In the genomic region with DNA sequence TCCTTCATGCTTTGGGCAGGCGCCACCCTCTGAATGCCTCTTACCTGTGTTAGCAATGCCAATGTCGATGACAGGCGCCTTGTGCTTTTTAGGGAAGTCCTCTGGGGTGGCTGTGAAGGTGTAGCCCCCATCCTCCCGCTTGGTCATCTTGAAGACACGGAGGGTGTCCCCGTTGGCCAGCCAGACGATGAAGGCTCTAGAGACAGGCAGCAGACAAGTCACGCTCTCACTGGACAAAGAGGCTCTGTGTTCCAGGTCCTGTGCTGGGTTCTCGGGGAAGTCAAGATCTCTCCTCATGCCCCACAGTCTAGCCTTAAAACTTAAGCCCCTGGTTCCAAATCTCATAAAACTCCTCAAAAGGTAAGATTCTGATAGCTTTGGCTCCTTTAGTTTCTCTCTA, we compare ENCODE assay signal across 17 cellular contexts. TPM values are rescaled to one million over a fixed set of nuclear protein-coding genes. Genes with fewer than 3 reads are reported as not detected.
A peak's percentile ranks its signal among the peaks of the same experiment; 100 is the strongest.
DNase-seq lines count a peak whose midpoint lies in the region; ATAC-seq, FAIRE-seq and TF ChIP-seq lines count a peak whose summit lies in the region.
"Had no signal": no experiment of that assay in that cellular context is flagged by ENCODE, and none has a peak within 500 bp of the region (broad histone marks: within the 10 kb centered on the region; RNA-seq: fewer than 3 reads in every experiment).

No MANE protein-coding gene starts in this region.

- dilution Hi-C loops in IMR-90 (cut with HindIII; ENCODE audit: low sequenced_read_pairs, unreplicated experiment) = no loop called here

- no peak overlapping the region for H3K14ac ChIP-seq in IMR-90 (replicated peaks; ENCODE audit: low read depth, low read length)

- 80% methylated on average over 1 of the region's 9 CpGs; no CpG with 5 or more reads in 1 of the 2 experiments for WGBS in IMR-90 (ENCODE audit: extremely low coverage in 2 of 2, insufficient read length in 1 of 2), 2 experiments
- 96% methylated on average over 8 of the region's 9 CpGs for WGBS in HepG2 (ENCODE audit: low lambda C conversion rate)
- 94 to 99% (median 96%) methylated on average over 7 to 9 of the region's 9 CpGs for WGBS in spleen, 5 donors

- no peak overlapping the region for H3K4ac ChIP-seq in IMR-90 (ENCODE audit: low read depth, low read length)

- no peak overlapping the region for H3K27ac ChIP-seq in IMR-90 (ENCODE audit: insufficient read depth, low read length)
- H3K27ac ChIP-seq in HepG2 (ENCODE audit: extremely low read length, insufficient read depth, low read length) = no peak overlapping the region
- H3K27ac ChIP-seq in spleen = no peak overlapping the region
- H3K27ac ChIP-seq: A549, C4-2B, GM23248 had no signal

- H3K79me2 ChIP-seq in HepG2 (ENCODE audit: insufficient read depth, low read length) = peaks cover 24% of the 10 kb centered on the region

- H3K4me1 ChIP-seq in IMR-90 (ENCODE audit: control insufficient read depth, insufficient read depth, low read length) = peaks cover 6% of the 10 kb centered on the region
- H3K4me1 ChIP-seq in HepG2 (ENCODE audit: insufficient read depth, low read length) = peaks cover 40% of the 10 kb centered on the region
- H3K4me1 ChIP-seq in spleen = peaks cover 9 to 29% (median 20%) of the 10 kb centered on the region in 6 donors
- H3K4me1 ChIP-seq: BE2C had no signal

- FAIRE-seq in H54 (lab: Jason Lieb, UNC) (no peak), HepG2 (lab: Jason Lieb, UNC) (no peak)
- FAIRE-seq: A549, GM12878, GM18507 had no signal

- DNase-seq in H54 (ENCODE audit: insufficient read length, low spot score) (no peak), IMR-90 (no peak), HepG2 (ENCODE audit: low spot score) (no peak), spleen (peak; percentile 51), NCI-H2227 treated with DMSO at 0.1 percent for 48 hours (lab: John Stamatoyannopoulos, UW) (no peak)
- no peak for DNase-seq in stimulated activated CD4-positive, alpha-beta T cell treated with anti-CD3 and anti-CD28 coated beads, Interleukin-4, amount 100 ng/mL, for 24 hours
- DNase-seq: BE2C; CD4-positive, alpha-beta memory T cell; DMS79; GM23248; H7 had no signal

- no peak overlapping the region for H2BK120ac ChIP-seq in IMR-90 (ENCODE audit: low read depth, low read length)

- H3K9me1 ChIP-seq in IMR-90 (ENCODE audit: insufficient read depth, low read length) = peaks cover 8% of the 10 kb centered on the region

- no peak overlapping the region for H3K23ac ChIP-seq in IMR-90 (ENCODE audit: low read depth, low read length)

- no peak overlapping the region for H2BK20ac ChIP-seq in IMR-90 (ENCODE audit: low read depth, low read length)

- POLR2A ChIA-PET in IMR-90 (lab: Charles Lee; ENCODE audit: unreplicated experiment) (no interaction called here), HepG2 (lab: Yijun Ruan, JAX) (interaction anchor here (0.6 kb wide), 1 partner anchor 48 kb away, joined by 4 read pairs; no protein-coding TSS in a partner anchor)

- CTCF ChIA-PET in IMR-90 (lab: Yijun Ruan, JAX) = no interaction called here
- CTCF ChIA-PET in HepG2 (lab: Yijun Ruan, JAX; ENCODE audit: low intra/inter-chr PET ratio, low total read pairs) = no interaction called here

- TF ChIP-seq RAD21 in IMR-90 (IDR thresholded peaks at IDR 0.05; ENCODE audit: low read length) (no peak), HepG2 (CRISPR knock-in tag; IDR thresholded peaks at IDR 0.05) (no peak)

- no peaks in the 10 kb centered on the region for H3K9me3 ChIP-seq in IMR-90 (ENCODE audit: control insufficient read depth, insufficient read depth, low read length)
- no peaks in the 10 kb centered on the region for H3K9me3 ChIP-seq in HepG2 (ENCODE audit: low read length)
- H3K9me3 ChIP-seq in spleen = no peaks in the 10 kb centered on the region
- H3K9me3 ChIP-seq: A549, BE2C had no signal

- H3K4me2 ChIP-seq in IMR-90 (ENCODE audit: low read depth, low read length) (no peak overlapping the region), HepG2 (ENCODE audit: low read depth, low read length) (no peak overlapping the region)
- H3K4me2 ChIP-seq: A549 had no signal

- no peak overlapping the region for H3K56ac ChIP-seq in IMR-90 (ENCODE audit: extremely low read depth, insufficient read depth, low read length)

- H2BK15ac ChIP-seq in IMR-90 (ENCODE audit: low read depth, low read length) = no peak overlapping the region

- no peak overlapping the region for H2AK5ac ChIP-seq in IMR-90 (ENCODE audit: low read depth, low read length)

- H3K9ac ChIP-seq in IMR-90 (ENCODE audit: low read depth, low read length) (no peak overlapping the region), HepG2 (ENCODE audit: insufficient read depth, low read depth, low read length) (no peak overlapping the region)
- H3K9ac ChIP-seq: GM23248 had no signal

- BruUV-seq in IMR-90 (replicated peaks; lab: Mats Ljungman, UMichigan) (no TSS peak), HepG2 (replicated peaks; lab: Mats Ljungman, UMichigan) (no TSS peak)

- H2BK5ac ChIP-seq in IMR-90 (ENCODE audit: low read depth, low read length, poor library complexity, severe bottlenecking) = no peak overlapping the region

- TF ChIP-seq CTCF in IMR-90 (conservative IDR thresholded peaks at IDR 0.05; ENCODE audit: low read depth, low read length) (no peak), HepG2 (CRISPR knock-in tag; IDR thresholded peaks at IDR 0.05) (no peak), spleen (IDR thresholded peaks at IDR 0.05 in 8 of 11, conservative IDR thresholded peaks at IDR 0.05 in 3 of 11) (no peak)

- no peak overlapping the region for H3K18ac ChIP-seq in IMR-90 (ENCODE audit: low read depth, low read length)

- ATAC-seq in IMR-90 (ENCODE audit: low read depth) (no peak), HepG2 (no peak)
- ATAC-seq: A549, GM12878 had no signal

- 0 out of 2 replicates have a peak, but pooled peaks have one; percentile 14 for TF ChIP-seq POLR2A in H54 (IDR thresholded peaks at IDR 0.05; ENCODE audit: low read depth, low read length)
- TF ChIP-seq POLR2A in IMR-90 (IDR thresholded peaks at IDR 0.05; ENCODE audit: low read depth, low read length) = no peak
- TF ChIP-seq POLR2A in HepG2 (IDR thresholded peaks at IDR 0.05; ENCODE audit: insufficient read depth in 1 of 2, low read depth in 2 of 2, low read length in 2 of 2) = no peak
- no peak for TF ChIP-seq POLR2A in spleen (IDR thresholded peaks at IDR 0.05)

- H4K5ac ChIP-seq in IMR-90 (ENCODE audit: low read depth, low read length) = no peak overlapping the region

- no peak overlapping the region for H4K91ac ChIP-seq in IMR-90 (ENCODE audit: insufficient read depth, low read depth, low read length)

- no peak overlapping the region for H4K8ac ChIP-seq in IMR-90 (ENCODE audit: low read depth in 2 of 2, low read length in 2 of 2)

- intact Hi-C loops in IMR-90 (cut with micrococcal nuclease) = no loop called here
- intact Hi-C loops in HepG2 (cut with micrococcal nuclease; ENCODE audit: unreplicated experiment) = no loop called here
- intact Hi-C loops in spleen (cut with DNase I; ENCODE audit: low total_unique reads) = no loop called here

- H4K20me1 ChIP-seq in IMR-90 (ENCODE audit: insufficient read depth, low read length) (peaks cover 33% of the 10 kb centered on the region), HepG2 (ENCODE audit: insufficient read depth, low read length) (peaks cover 5% of the 10 kb centered on the region; the same call in 1 of the 2 replicates)

- H3K4me3 ChIP-seq in IMR-90 (ENCODE audit: insufficient read depth, low read depth, low read length) (no peak overlapping the region), HepG2 (replicated peaks in 1 of 3; ENCODE audit: insufficient read depth in 1 of 3, low read depth in 2 of 3, low read length in 3 of 3) (no peak overlapping the region), spleen (no peak overlapping the region)
- H3K4me3 ChIP-seq: A549, GM12878, GM23248 had no signal

- peaks cover 30 to 61% of the 10 kb centered on the region in 2 experiments for H3K79me1 ChIP-seq in IMR-90 (ENCODE audit: low read depth in 1 of 2, low read length in 2 of 2)

- H2AFZ ChIP-seq in IMR-90 (replicated peaks; ENCODE audit: low read length, poor library complexity) = no peak overlapping the region
- no peak overlapping the region for H2AFZ ChIP-seq in HepG2 (ENCODE audit: low read length)
- H2AFZ ChIP-seq: GM23248 had no signal

- H3K36me3 ChIP-seq in IMR-90 (ENCODE audit: control insufficient read depth, insufficient read depth, low read length) (peaks cover 51% of the 10 kb centered on the region), HepG2 (replicated peaks in 1 of 2; ENCODE audit: control insufficient read depth in 1 of 2, insufficient read depth in 2 of 2, low read length in 2 of 2) (peaks cover 27 to 51% of the 10 kb centered on the region in 2 experiments), spleen (peaks cover 9 to 74% (median 57%) of the 10 kb centered on the region in 6 donors)

- in situ Hi-C loops in IMR-90 (cut with MboI; ENCODE audit: low sequenced_read_pairs) (no loop called here), HepG2 (cut with HindIII; ENCODE audit: extremely low pct_ligation_motif_present, low pct_unique_long_range_greater_than_20kb) (no loop called here)

- TF ChIP-seq EP300 in HepG2 (IDR thresholded peaks at IDR 0.05; ENCODE audit: low read depth in 2 of 2, low read length in 2 of 2) = no peak
- TF ChIP-seq EP300 in HepG2 (CRISPR knock-in tag; IDR thresholded peaks at IDR 0.05; ENCODE audit: borderline replicate concordance) = no peak

- H3K27me3 ChIP-seq in IMR-90 (ENCODE audit: control insufficient read depth, insufficient read depth, low read length) (no peaks in the 10 kb centered on the region), HepG2 (ENCODE audit: control insufficient read depth in 1 of 2, insufficient read depth in 2 of 2, low read length in 2 of 2) (no peaks in the 10 kb centered on the region), spleen (replicated peaks in 1 of 7) (no peaks in the 10 kb centered on the region)
- H3K27me3 ChIP-seq: BE2C had no signal

- H2AK9ac ChIP-seq in IMR-90 (replicated peaks; ENCODE audit: low read depth, low read length, poor library complexity) = peak overlapping the region; percentile 72

RNA-seq across cellular contexts. Expression of a gene that starts 5.1 kb away (rescaled TPM):
- total RNA-seq in IMR-90 (2012; rRNA removed) (81.7 and 94.1 TPM in 2 replicates), HepG2 (2016; rRNA removed; fragmentation: Illumina TruSeq; extraction: Trizol) (17.7 and 47.2 TPM in 2 replicates), spleen (10 to 100 TPM; 20.5 to 31.2 (median 29.3) TPM)
- polyA plus RNA-seq in IMR-90 (2012; rRNA removed) (61.8 and 72.6 TPM in 2 replicates), HepG2 (2011; rRNA removed) (43.4 and 51.8 TPM in 2 replicates), spleen (10 to 100 TPM in 1 of 3 donors, 1 to 10 TPM in 2; 8.1 to 11.2 (median 9.2) TPM)
- 22.3 and 54.6 TPM in 2 replicates for polyA plus RNA-seq in IMR-90 (2012; cell fraction: cytosol; rRNA removed)
- polyA plus RNA-seq in IMR-90 (2012; cell fraction: nucleus; rRNA removed; ENCODE audit: low replicate concordance) = 42.5 and 66.2 TPM in 2 replicates
- 15.6 and 16.0 TPM in 2 replicates for total RNA-seq in HepG2 (2016; cell fraction: cytosol; rRNA removed; fragmentation: Illumina TruSeq; extraction: Trizol; ENCODE audit: low read depth)
- 18.0 and 45.6 TPM in 2 replicates for total RNA-seq in HepG2 (2016; cell fraction: insoluble cytoplasmic fraction; rRNA removed; fragmentation: Illumina TruSeq; extraction: Trizol)
- total RNA-seq in HepG2 (2016; cell fraction: membrane; rRNA removed; fragmentation: Illumina TruSeq; extraction: Trizol) = 19.6 and 21.4 TPM in 2 replicates
- 39.7 and 53.4 TPM in 2 replicates for total RNA-seq in HepG2 (2016; cell fraction: nucleus; rRNA removed; fragmentation: Illumina TruSeq; extraction: Trizol)
- polyA plus RNA-seq in HepG2 (2011; cell fraction: cytosol; rRNA removed) = 34.9 and 60.3 TPM in 2 replicates
- 48.6 and 49.4 TPM in 2 replicates for polyA plus RNA-seq in HepG2 (2011; cell fraction: nucleus; rRNA removed)
- polyA plus RNA-seq in HepG2 (2012) = 20.5 and 28.9 TPM in 2 replicates
- polyA plus RNA-seq in HepG2 (2016; cell fraction: cytosol; fragmentation: Illumina TruSeq; extraction: Trizol; ENCODE audit: low read depth) = 5.7 and 6.6 TPM in 2 replicates
- 12.8 and 15.1 TPM in 2 replicates for polyA plus RNA-seq in HepG2 (2016; cell fraction: insoluble cytoplasmic fraction; fragmentation: Illumina TruSeq; extraction: Trizol; ENCODE audit: low read depth)
- 8.4 and 11.1 TPM in 2 replicates for polyA plus RNA-seq in HepG2 (2016; cell fraction: membrane; fragmentation: Illumina TruSeq; extraction: Trizol; ENCODE audit: low read depth)
- 59.0 and 65.3 TPM in 2 replicates for polyA plus RNA-seq in HepG2 (2016; cell fraction: nucleus; fragmentation: Illumina TruSeq; extraction: Trizol; ENCODE audit: insufficient read depth, low read depth)
- polyA minus RNA-seq in HepG2 (2011; rRNA and poly(A)+ RNA removed; ENCODE audit: low replicate concordance) = 93.7 and 149 TPM in 2 replicates
- 63.0 and 87.1 TPM in 2 replicates for polyA minus RNA-seq in HepG2 (2011; cell fraction: cytosol; rRNA and poly(A)+ RNA removed)
- polyA minus RNA-seq in HepG2 (2011; cell fraction: nucleus; rRNA and poly(A)+ RNA removed) = 28.2 and 35.2 TPM in 2 replicates

RNA-seq across cellular contexts. Expression of a gene that starts 15.8 kb away (rescaled TPM):
- total RNA-seq in IMR-90 (2012; rRNA removed) (6.1 and 7.2 TPM in 2 replicates), HepG2 (2016; rRNA removed; fragmentation: Illumina TruSeq; extraction: Trizol) (22.1 and 24.3 TPM in 2 replicates), spleen (10 to 100 TPM; 43.6 to 79.2 (median 66.5) TPM)
- polyA plus RNA-seq in IMR-90 (2012; rRNA removed) (51.3 and 62.6 TPM in 2 replicates), HepG2 (2011; rRNA removed) (38.2 and 38.3 TPM in 2 replicates), spleen (10 to 100 TPM; 40.1 to 64.3 (median 43.2) TPM)
- polyA plus RNA-seq in IMR-90 (2012; cell fraction: cytosol; rRNA removed) = 50.6 and 52.7 TPM in 2 replicates
- 29.2 and 33.8 TPM in 2 replicates for polyA plus RNA-seq in IMR-90 (2012; cell fraction: nucleus; rRNA removed; ENCODE audit: low replicate concordance)
- 46.0 and 47.6 TPM in 2 replicates for total RNA-seq in HepG2 (2016; cell fraction: cytosol; rRNA removed; fragmentation: Illumina TruSeq; extraction: Trizol; ENCODE audit: low read depth)
- total RNA-seq in HepG2 (2016; cell fraction: insoluble cytoplasmic fraction; rRNA removed; fragmentation: Illumina TruSeq; extraction: Trizol) = 17.6 and 24.7 TPM in 2 replicates
- total RNA-seq in HepG2 (2016; cell fraction: membrane; rRNA removed; fragmentation: Illumina TruSeq; extraction: Trizol) = 71.6 and 76.1 TPM in 2 replicates
- 13.2 and 14.6 TPM in 2 replicates for total RNA-seq in HepG2 (2016; cell fraction: nucleus; rRNA removed; fragmentation: Illumina TruSeq; extraction: Trizol)
- polyA plus RNA-seq in HepG2 (2011; cell fraction: cytosol; rRNA removed) = 26.3 and 36.9 TPM in 2 replicates
- polyA plus RNA-seq in HepG2 (2011; cell fraction: nucleus; rRNA removed) = 18.9 and 21.3 TPM in 2 replicates
- 17.2 and 21.1 TPM in 2 replicates for polyA plus RNA-seq in HepG2 (2012)
- polyA plus RNA-seq in HepG2 (2016; cell fraction: cytosol; fragmentation: Illumina TruSeq; extraction: Trizol; ENCODE audit: low read depth) = 67.1 and 73.8 TPM in 2 replicates
- polyA plus RNA-seq in HepG2 (2016; cell fraction: insoluble cytoplasmic fraction; fragmentation: Illumina TruSeq; extraction: Trizol; ENCODE audit: low read depth) = 26.5 and 34.4 TPM in 2 replicates
- polyA plus RNA-seq in HepG2 (2016; cell fraction: membrane; fragmentation: Illumina TruSeq; extraction: Trizol; ENCODE audit: low read depth) = 87.1 and 87.3 TPM in 2 replicates
- polyA plus RNA-seq in HepG2 (2016; cell fraction: nucleus; fragmentation: Illumina TruSeq; extraction: Trizol; ENCODE audit: insufficient read depth, low read depth) = 31.2 and 33.1 TPM in 2 replicates
- 47.1 and 98.7 TPM in 2 replicates for polyA minus RNA-seq in HepG2 (2011; rRNA and poly(A)+ RNA removed; ENCODE audit: low replicate concordance)
- polyA minus RNA-seq in HepG2 (2011; cell fraction: cytosol; rRNA and poly(A)+ RNA removed) = 17.2 and 21.1 TPM in 2 replicates
- polyA minus RNA-seq in HepG2 (2011; cell fraction: nucleus; rRNA and poly(A)+ RNA removed) = 13.4 and 13.7 TPM in 2 replicates

RNA-seq across cellular contexts. Expression of a gene that starts 51.0 kb away (rescaled TPM):
- total RNA-seq in IMR-90 (2012; rRNA removed) (not detected in 2 replicates), HepG2 (2016; rRNA removed; fragmentation: Illumina TruSeq; extraction: Trizol) (17.2 and 51.6 TPM in 2 replicates), spleen (under 1 TPM in 1 of 7 donors, not detected in 6; 0.23 TPM)
- polyA plus RNA-seq in IMR-90 (2012; rRNA removed) (not detected in 2 replicates), HepG2 (2011; rRNA removed) (60.1 and 66.2 TPM in 2 replicates), spleen (under 1 TPM; 0.09 to 0.20 (median 0.13) TPM)
- polyA plus RNA-seq in IMR-90 (2012; cell fraction: cytosol; rRNA removed) = not detected in 2 replicates
- 0.03 TPM in 1 of 2 replicates, not detected in the other for polyA plus RNA-seq in IMR-90 (2012; cell fraction: nucleus; rRNA removed; ENCODE audit: low replicate concordance)
- total RNA-seq in HepG2 (2016; cell fraction: cytosol; rRNA removed; fragmentation: Illumina TruSeq; extraction: Trizol; ENCODE audit: low read depth) = 27.0 and 29.0 TPM in 2 replicates
- total RNA-seq in HepG2 (2016; cell fraction: insoluble cytoplasmic fraction; rRNA removed; fragmentation: Illumina TruSeq; extraction: Trizol) = 18.9 and 53.8 TPM in 2 replicates
- total RNA-seq in HepG2 (2016; cell fraction: membrane; rRNA removed; fragmentation: Illumina TruSeq; extraction: Trizol) = 21.9 and 22.1 TPM in 2 replicates
- 81.2 and 99.5 TPM in 2 replicates for total RNA-seq in HepG2 (2016; cell fraction: nucleus; rRNA removed; fragmentation: Illumina TruSeq; extraction: Trizol)
- polyA plus RNA-seq in HepG2 (2011; cell fraction: cytosol; rRNA removed) = 5.9 and 8.8 TPM in 2 replicates
- polyA plus RNA-seq in HepG2 (2011; cell fraction: nucleus; rRNA removed) = 568 and 629 TPM in 2 replicates
- 128 and 152 TPM in 2 replicates for polyA plus RNA-seq in HepG2 (2012)
- 6.4 and 8.2 TPM in 2 replicates for polyA plus RNA-seq in HepG2 (2016; cell fraction: cytosol; fragmentation: Illumina TruSeq; extraction: Trizol; ENCODE audit: low read depth)
- 30.7 and 38.6 TPM in 2 replicates for polyA plus RNA-seq in HepG2 (2016; cell fraction: insoluble cytoplasmic fraction; fragmentation: Illumina TruSeq; extraction: Trizol; ENCODE audit: low read depth)
- 8.2 and 12.6 TPM in 2 replicates for polyA plus RNA-seq in HepG2 (2016; cell fraction: membrane; fragmentation: Illumina TruSeq; extraction: Trizol; ENCODE audit: low read depth)
- polyA plus RNA-seq in HepG2 (2016; cell fraction: nucleus; fragmentation: Illumina TruSeq; extraction: Trizol; ENCODE audit: insufficient read depth, low read depth) = 647 and 722 TPM in 2 replicates
- 6.4 and 30.3 TPM in 2 replicates for polyA minus RNA-seq in HepG2 (2011; rRNA and poly(A)+ RNA removed; ENCODE audit: low replicate concordance)
- polyA minus RNA-seq in HepG2 (2011; cell fraction: cytosol; rRNA and poly(A)+ RNA removed) = 11.7 and 11.8 TPM in 2 replicates
- polyA minus RNA-seq in HepG2 (2011; cell fraction: nucleus; rRNA and poly(A)+ RNA removed) = 59.6 and 87.7 TPM in 2 replicates
- total RNA-seq: CD4-positive, alpha-beta memory T cell; G401; GM23248 had no signal
- polyA plus RNA-seq: AG04450; CD4-positive, alpha-beta memory T cell; GM12878; GM23248 had no signal

RNA-seq across cellular contexts. Expression of a gene that starts 51.2 kb away (rescaled TPM):
- total RNA-seq in IMR-90 (2012; rRNA removed) = 45.0 and 60.8 TPM in 2 replicates
- polyA plus RNA-seq in IMR-90 (2012; rRNA removed) = 16.8 and 20.2 TPM in 2 replicates
- polyA plus RNA-seq in IMR-90 (2012; cell fraction: cytosol; rRNA removed) = 4.8 and 7.6 TPM in 2 replicates
- 5.5 and 17.3 TPM in 2 replicates for polyA plus RNA-seq in IMR-90 (2012; cell fraction: nucleus; rRNA removed; ENCODE audit: low replicate concordance)
- total RNA-seq in HepG2 (2016; rRNA removed; fragmentation: Illumina TruSeq; extraction: Trizol) = 69.4 and 93.4 TPM in 2 replicates
- 29.9 and 35.0 TPM in 2 replicates for total RNA-seq in HepG2 (2016; cell fraction: cytosol; rRNA removed; fragmentation: Illumina TruSeq; extraction: Trizol; ENCODE audit: low read depth)
- 68.0 and 83.9 TPM in 2 replicates for total RNA-seq in HepG2 (2016; cell fraction: insoluble cytoplasmic fraction; rRNA removed; fragmentation: Illumina TruSeq; extraction: Trizol)
- total RNA-seq in HepG2 (2016; cell fraction: membrane; rRNA removed; fragmentation: Illumina TruSeq; extraction: Trizol) = 26.8 and 29.8 TPM in 2 replicates
- 55.8 and 62.8 TPM in 2 replicates for total RNA-seq in HepG2 (2016; cell fraction: nucleus; rRNA removed; fragmentation: Illumina TruSeq; extraction: Trizol)
- 16.0 and 18.6 TPM in 2 replicates for polyA plus RNA-seq in HepG2 (2011; rRNA removed)
- polyA plus RNA-seq in HepG2 (2011; cell fraction: cytosol; rRNA removed) = 11.7 and 16.5 TPM in 2 replicates
- 12.5 and 14.6 TPM in 2 replicates for polyA plus RNA-seq in HepG2 (2011; cell fraction: nucleus; rRNA removed)
- 30.4 and 30.5 TPM in 2 replicates for polyA plus RNA-seq in HepG2 (2012)
- polyA plus RNA-seq in HepG2 (2016; cell fraction: cytosol; fragmentation: Illumina TruSeq; extraction: Trizol; ENCODE audit: low read depth) = 2.1 and 2.4 TPM in 2 replicates
- polyA plus RNA-seq in HepG2 (2016; cell fraction: insoluble cytoplasmic fraction; fragmentation: Illumina TruSeq; extraction: Trizol; ENCODE audit: low read depth) = 54.0 and 59.8 TPM in 2 replicates
- 6.2 and 7.3 TPM in 2 replicates for polyA plus RNA-seq in HepG2 (2016; cell fraction: membrane; fragmentation: Illumina TruSeq; extraction: Trizol; ENCODE audit: low read depth)
- polyA plus RNA-seq in HepG2 (2016; cell fraction: nucleus; fragmentation: Illumina TruSeq; extraction: Trizol; ENCODE audit: insufficient read depth, low read depth) = 62.5 and 70.0 TPM in 2 replicates
- polyA minus RNA-seq in HepG2 (2011; rRNA and poly(A)+ RNA removed; ENCODE audit: low replicate concordance) = 27.5 and 49.4 TPM in 2 replicates
- 27.1 and 30.7 TPM in 2 replicates for polyA minus RNA-seq in HepG2 (2011; cell fraction: cytosol; rRNA and poly(A)+ RNA removed)
- 31.3 and 44.1 TPM in 2 replicates for polyA minus RNA-seq in HepG2 (2011; cell fraction: nucleus; rRNA and poly(A)+ RNA removed)
- total RNA-seq in spleen = 10 to 100 TPM; 47.9 to 61.4 (median 56.4) TPM
- 10 to 100 TPM in 2 of 3 donors, 1 to 10 TPM in 1; 9.2 to 22.3 (median 10.9) TPM for polyA plus RNA-seq in spleen

Comparison
In these comparisons a context has a peak if more than half of its experiments do, and no peak if none do; other contexts are left out.
1. RNA of a gene that starts 51.0 kb away (total RNA-seq): 17.2 to 99.5 TPM in HepG2; 0.23 TPM in spleen and not detected in IMR-90; every median in the first group is over 10 times any median in the second.